ENCODE assay signal across 19 cellular contexts in genomic region chr11:61715877-61716276, GRCh38. TPM values are rescaled to one million over a fixed set of nuclear protein-coding genes. Genes with fewer than 3 reads are reported as not detected.
DNase-seq lines count a peak whose midpoint lies in the region; ATAC-seq, FAIRE-seq and TF ChIP-seq lines count a peak whose summit lies in the region.
"Had no signal": no experiment of that assay in that cellular context is flagged by ENCODE, and none has a peak within 500 bp of the region (broad histone marks: within the 10 kb centered on the region; RNA-seq: fewer than 3 reads in every experiment).

No MANE protein-coding gene starts in this region.

- peak overlapping the region in 6 of 11 experiments; percentile 9 to 67 (median 28); a peak in 5 of 22 replicates for H3K9ac ChIP-seq in BLaER1 treated with 17β-estradiol and CSF1 and Interleukin-3, amounts not matched to agents 10 nM and 100 nM
- no peak overlapping the region for H3K9ac ChIP-seq in H1 (replicated peaks in 1 of 4; ENCODE audit: extremely low read depth in 1 of 4, low read depth in 3 of 4, low read length in 3 of 4)
- H3K9ac ChIP-seq: KMS-11 had no signal

- H4K5ac ChIP-seq in H1 (ENCODE audit: insufficient read length, low read depth, low read length): no peak overlapping the region

- TF ChIP-seq CTCF in HEK293 (tag by site-specific recombination; IDR thresholded peaks at IDR 0.05) (no peak), H1 (IDR thresholded peaks at IDR 0.05; ENCODE audit: control extremely low read depth in 1 of 3, insufficient read depth in 1 of 3, low read depth in 1 of 3, low read length in 3 of 3) (no peak)

- no peaks in the 10 kb centered on the region for H3K9me3 Mint-ChIP-seq in naive thymus-derived CD4-positive, alpha-beta T cell
- H3K9me3 Mint-ChIP-seq: CD8-positive, alpha-beta memory T cell had no signal

- no peak overlapping the region for H3K23ac ChIP-seq in H1 (ENCODE audit: insufficient read length)

- H3K4me3 ChIP-seq in BLaER1 treated with 17β-estradiol and CSF1 and Interleukin-3, amounts not matched to agents 10 nM and 100 nM: peak overlapping the region in 1 of 10 experiments; percentile 47; a peak in 2 of 20 replicates
- no peak overlapping the region for H3K4me3 ChIP-seq in HEK293 (ENCODE audit: low read depth, low read length)
- no peak overlapping the region for H3K4me3 ChIP-seq in H1 (ENCODE audit: extremely low read depth in 1 of 4, insufficient read depth in 2 of 4, low read depth in 3 of 4, low read length in 4 of 4)
- H3K4me3 ChIP-seq in naive thymus-derived CD4-positive, alpha-beta T cell (ENCODE audit: low read length): no peak overlapping the region
- H3K4me3 ChIP-seq: SJSA1 had no signal

- H3K79me2 ChIP-seq in H1 (ENCODE audit: control insufficient read depth in 1 of 2, insufficient read depth in 2 of 2, low read length in 2 of 2): no peaks in the 10 kb centered on the region; a peak in 1 of 4 replicates

- H3K36me3 ChIP-seq in BLaER1 treated with 17β-estradiol and CSF1 and Interleukin-3, amounts not matched to agents 10 nM and 100 nM: peaks cover 0 to 9% (median 0%) of the 10 kb centered on the region in 11 experiments; a peak in 2 of 22 replicates
- peaks cover 0 to 7% of the 10 kb centered on the region in 2 experiments; a peak in 1 of 3 replicates for H3K36me3 ChIP-seq in HEK293 (ENCODE audit: control insufficient read depth in 2 of 2, insufficient read depth in 1 of 2, low read length in 2 of 2)
- no peaks in the 10 kb centered on the region; a peak in 1 of 8 replicates for H3K36me3 ChIP-seq in H1 (ENCODE audit: control insufficient read depth in 2 of 4, insufficient read depth in 4 of 4, low read length in 3 of 4)
- H3K36me3 ChIP-seq in naive thymus-derived CD4-positive, alpha-beta T cell (ENCODE audit: control insufficient read depth in 2 of 3, insufficient read depth in 3 of 3, low read length in 3 of 3): no peaks in the 10 kb centered on the region

- H3K79me1 ChIP-seq in H1 (ENCODE audit: low read depth, low read length): no peaks in the 10 kb centered on the region; the same call in 1 of the 2 replicates

- peak overlapping the region; percentile 92 for H2BK15ac ChIP-seq in H1 (ENCODE audit: low read length)

- WGBS in H1 (ENCODE audit: extremely low coverage in 1 of 2, insufficient coverage in 1 of 2, insufficient read length in 1 of 2, insufficient replicate concordance in 2 of 2, low coverage in 1 of 2, low lambda C conversion rate in 2 of 2, missing lambda C conversion rate in 1 of 2), 2 experiments: 87% methylated on average over 4 of the region's 4 CpGs; no CpG with 5 or more reads in 1 of the 2 experiments

- ATAC-seq in naive thymus-derived CD4-positive, alpha-beta T cell: peak; percentile 47
- ATAC-seq in GM19023 (IDR thresholded peaks at IDR 0.05; ENCODE audit: unreplicated experiment): no peak

- peak overlapping the region; percentile 68 for H4K91ac ChIP-seq in H1 (replicated peaks; ENCODE audit: insufficient read length, low read length)

- peaks cover 0 to 72% (median 0%) of the 10 kb centered on the region in 11 experiments; a peak in 6 of 22 replicates for H4K20me1 ChIP-seq in BLaER1 treated with 17β-estradiol and CSF1 and Interleukin-3, amounts not matched to agents 10 nM and 100 nM
- peaks cover 0 to 3% of the 10 kb centered on the region in 2 experiments for H4K20me1 ChIP-seq in H1 (replicated peaks in 1 of 2; ENCODE audit: control insufficient read depth in 1 of 2, insufficient read depth in 2 of 2, low read length in 2 of 2)

- H3K27me3 ChIP-seq in BLaER1 treated with 17β-estradiol and CSF1 and Interleukin-3, amounts not matched to agents 10 nM and 100 nM: no peaks in the 10 kb centered on the region
- no peaks in the 10 kb centered on the region for H3K27me3 ChIP-seq in H1 (replicated peaks in 1 of 4; ENCODE audit: control insufficient read depth in 3 of 4, extremely low read depth in 1 of 4, insufficient read depth in 3 of 4, low read length in 3 of 4)
- no peaks in the 10 kb centered on the region for H3K27me3 ChIP-seq in naive thymus-derived CD4-positive, alpha-beta T cell (ENCODE audit: control insufficient read depth in 2 of 2, insufficient read depth in 2 of 2, low read length in 2 of 2)
- H3K27me3 ChIP-seq: SJSA1 had no signal

- peak overlapping the region in 2 of 11 experiments; percentile 77; a peak in 1 of 22 replicates for H3K27ac ChIP-seq in BLaER1 treated with 17β-estradiol and CSF1 and Interleukin-3, amounts not matched to agents 10 nM and 100 nM
- H3K27ac ChIP-seq in HEK293 (ENCODE audit: extremely low read depth, low read depth, low read length) (no peak overlapping the region), H1 (ENCODE audit: low read depth, low read length) (no peak overlapping the region)
- H3K27ac ChIP-seq in naive thymus-derived CD4-positive, alpha-beta T cell (ENCODE audit: low read depth, low read length): no peak overlapping the region
- H3K27ac ChIP-seq: KMS-11, SJSA1 had no signal

- no peak overlapping the region for H3K4ac ChIP-seq in H1 (replicated peaks; ENCODE audit: insufficient read length, low read depth, low read length)

- no peak overlapping the region for H3K18ac ChIP-seq in H1 (ENCODE audit: extremely low read depth, low read length)

- H4K8ac ChIP-seq in H1 (ENCODE audit: extremely low read depth, insufficient read depth, low read length): no peak overlapping the region

- no peaks in the 10 kb centered on the region for H3K36me3 Mint-ChIP-seq in naive thymus-derived CD4-positive, alpha-beta T cell
- H3K36me3 Mint-ChIP-seq: CD8-positive, alpha-beta memory T cell had no signal

- H2AK5ac ChIP-seq in H1 (ENCODE audit: low read depth, low read length): peak overlapping the region; percentile 92; the same call in 1 of the 2 replicates

- no peak for FAIRE-seq in H1 (lab: Jason Lieb, UNC)

- no peak for DNase-seq in H1 (ENCODE audit: low read depth in 1 of 2, low spot score in 2 of 2)
- DNase-seq in naive thymus-derived CD4-positive, alpha-beta T cell: no peak
- no peak for DNase-seq in NCI-H345 (lab: John Stamatoyannopoulos, UW)
- no peak for DNase-seq in OCI-M1 (lab: John Stamatoyannopoulos, UW)
- no peak for DNase-seq in activated CD8-positive, alpha-beta memory T cell treated with anti-CD3 and anti-CD28 coated beads for 24 hours
- DNase-seq: CD8-positive, alpha-beta memory T cell; EL; MM.1S; NCI-H1417 treated with DMSO at 0.1 percent for 48 hours; NCI-H2029; NCI-H2171 treated with DMSO at 0.1 percent for 48 hours; NCI-H524; RPMI8226 had no signal

- TF ChIP-seq RAD21 in H1 (IDR thresholded peaks at IDR 0.05 in 1 of 2, conservative IDR thresholded peaks at IDR 0.05 in 1 of 2; ENCODE audit: low read depth in 2 of 2, low read length in 2 of 2): no peak

- intact Hi-C loops in naive thymus-derived CD4-positive, alpha-beta T cell (cut with micrococcal nuclease): no loop called here

- H2BK12ac ChIP-seq in H1 (ENCODE audit: low read depth, low read length): peak overlapping the region; percentile 71; the same call in 1 of the 2 replicates

- H3K4me2 ChIP-seq in BLaER1 treated with 17β-estradiol and CSF1 and Interleukin-3, amounts not matched to agents 10 nM and 100 nM: peak overlapping the region; percentile 91 to 100 (median 96)
- H3K4me2 ChIP-seq in H1 (ENCODE audit: insufficient read depth in 1 of 2, low read depth in 2 of 2, low read length in 2 of 2): no peak overlapping the region
- H3K4me2 ChIP-seq: KMS-11 had no signal

- CTCF ChIA-PET in HEK293 (lab: Yijun Ruan, JAX): interaction anchor here (1.0 to 1.5 kb wide), 3 partner anchors 14 to 199 kb away, joined by 3 to 8 read pairs (median 4); no protein-coding TSS in a partner anchor
- CTCF ChIA-PET in H1 (lab: Charles Lee; ENCODE audit: partially characterized antibody): interaction anchor here (0.9 to 1.5 kb wide), 11 partner anchors 11 to 134 kb away, joined by 3 to 7 read pairs (median 3); no protein-coding TSS in a partner anchor
- CTCF ChIA-PET in naive thymus-derived CD4-positive, alpha-beta T cell (lab: Charles Lee): interaction anchor here (1.1 to 1.2 kb wide), 2 partner anchors 17 to 32 kb away, joined by 3 read pairs; no protein-coding TSS in a partner anchor

- H3K27me3 Mint-ChIP-seq in naive thymus-derived CD4-positive, alpha-beta T cell: peaks cover 0 to 6% (median 0%) of the 10 kb centered on the region in 5 donors

- no peak overlapping the region for H3K56ac ChIP-seq in H1 (replicated peaks; ENCODE audit: insufficient read length, low read depth, low read length)

- H3K9me3 ChIP-seq in BLaER1 treated with 17β-estradiol and CSF1 and Interleukin-3, amounts not matched to agents 10 nM and 100 nM (replicated peaks in 1 of 11): no peaks in the 10 kb centered on the region
- H3K9me3 ChIP-seq in HEK293 (ENCODE audit: control insufficient read depth, insufficient read depth, low read depth, low read length): no peaks in the 10 kb centered on the region
- H3K9me3 ChIP-seq in H1 (ENCODE audit: insufficient read depth in 2 of 2, low read depth in 1 of 2, low read length in 1 of 2): no peaks in the 10 kb centered on the region
- H3K9me3 ChIP-seq in naive thymus-derived CD4-positive, alpha-beta T cell (ENCODE audit: control insufficient read depth in 2 of 3, low read length in 3 of 3): no peaks in the 10 kb centered on the region
- H3K9me3 ChIP-seq: SJSA1 had no signal

- no peak overlapping the region for H2BK120ac ChIP-seq in H1 (replicated peaks; ENCODE audit: low read depth, low read length)

- peaks cover 0 to 8% (median 0%) of the 10 kb centered on the region in 7 donors for H3K4me1 Mint-ChIP-seq in naive thymus-derived CD4-positive, alpha-beta T cell
- H3K4me1 Mint-ChIP-seq: CD8-positive, alpha-beta memory T cell had no signal

- no peak overlapping the region for H3K4me3 Mint-ChIP-seq in naive thymus-derived CD4-positive, alpha-beta T cell
- H3K4me3 Mint-ChIP-seq: CD8-positive, alpha-beta memory T cell had no signal

- peak overlapping the region; percentile 85; the same call in 1 of the 2 replicates for H2BK5ac ChIP-seq in H1 (ENCODE audit: low read depth, low read length)

- no peak overlapping the region for H3K27ac Mint-ChIP-seq in naive thymus-derived CD4-positive, alpha-beta T cell

- H3K4me1 ChIP-seq in BLaER1 treated with 17β-estradiol and CSF1 and Interleukin-3, amounts not matched to agents 10 nM and 100 nM: peaks cover 75 to 94% (median 79%) of the 10 kb centered on the region in 10 experiments
- H3K4me1 ChIP-seq in HEK293 (ENCODE audit: control insufficient read depth, insufficient read depth, low read length) (no peaks in the 10 kb centered on the region; the same call in 1 of the 2 replicates), H1 (replicated peaks in 1 of 4; ENCODE audit: control insufficient read depth in 3 of 4, insufficient read depth in 4 of 4, low read length in 3 of 4) (peaks cover 0 to 34% (median 25%) of the 10 kb centered on the region in 4 experiments; a peak in 6 of 7 replicates)
- no peaks in the 10 kb centered on the region for H3K4me1 ChIP-seq in naive thymus-derived CD4-positive, alpha-beta T cell (ENCODE audit: control insufficient read depth in 2 of 2, insufficient read depth in 2 of 2, low read length in 2 of 2)

- peaks cover 2% of the 10 kb centered on the region for H3K23me2 ChIP-seq in H1 (ENCODE audit: low read depth, low read length)

- TF ChIP-seq POLR2A in H1 (IDR thresholded peaks at IDR 0.05; ENCODE audit: control extremely low read depth in 1 of 2, low read depth in 2 of 2, low read length in 2 of 2): no peak

- no peak for TF ChIP-seq EP300 in H1 (IDR thresholded peaks at IDR 0.05; ENCODE audit: borderline replicate concordance in 1 of 2, low read depth in 2 of 2, low read length in 2 of 2)

- peak overlapping the region; percentile 95; the same call in 1 of the 2 replicates for H2BK20ac ChIP-seq in H1 (ENCODE audit: low read length)

- no peak overlapping the region for H3K14ac ChIP-seq in H1 (ENCODE audit: insufficient read length)

- POLR2A ChIA-PET in HEK293 (lab: Yijun Ruan, JAX): no interaction called here
- POLR2A ChIA-PET in H1 (lab: Charles Lee; ENCODE audit: partially characterized antibody): interaction anchor here (0.6 to 1.2 kb wide), 2 partner anchors 21 to 92 kb away, joined by 3 read pairs; no protein-coding TSS in a partner anchor
- POLR2A ChIA-PET in naive thymus-derived CD4-positive, alpha-beta T cell (lab: Charles Lee): no interaction called here

- H2AFZ ChIP-seq in H1 (ENCODE audit: low read length): no peak overlapping the region

RNA-seq across cellular contexts. Expression of gene DAGLA, which starts 35.7 kb away (rescaled TPM):
- 6.4 and 6.6 TPM in 2 replicates for total RNA-seq in H1 (2021; fragmentation: NEBNext Ultra II Directional; extraction: Animal tissue kit (Norgen Biotek cat#: 25700))
- polyA plus RNA-seq in H1 (2011; rRNA removed): 3.6 and 5.3 TPM in 2 replicates
- 2.8 TPM for polyA plus RNA-seq in H1 (2011; cell fraction: cytosol; rRNA removed)
- polyA plus RNA-seq in H1 (2011; cell fraction: nucleus; rRNA removed): 10.3 TPM
- polyA plus RNA-seq in H1 (2012, experiment 1 of 2): 3.3 to 5.4 TPM (median 4.5 TPM) in 4 replicates
- 3.2 TPM for polyA plus RNA-seq in H1 (2012, experiment 2 of 2)
- 4.8 TPM for polyA plus RNA-seq in H1 (2013, experiment 1 of 2)
- 5.2 TPM for polyA plus RNA-seq in H1 (2013, experiment 2 of 2)
- polyA minus RNA-seq in H1 (2011; rRNA and poly(A)+ RNA removed): 4.6 and 5.2 TPM in 2 replicates
- 3.5 TPM for polyA minus RNA-seq in H1 (2011; cell fraction: cytosol; rRNA and poly(A)+ RNA removed)
- polyA minus RNA-seq in H1 (2011; cell fraction: nucleus; rRNA and poly(A)+ RNA removed): 8.3 TPM
- 1 to 10 TPM in 1 of 5 experiments, under 1 TPM in 4; 0.15 to 2.1 (median 0.35) TPM for total RNA-seq in naive thymus-derived CD4-positive, alpha-beta T cell
- under 1 TPM; 0.24 to 0.26 TPM for polyA plus RNA-seq in naive thymus-derived CD4-positive, alpha-beta T cell
- total RNA-seq: OCI-LY7 had no signal
- polyA plus RNA-seq: CD8-positive, alpha-beta memory T cell had no signal

RNA-seq across cellular contexts. Expression of gene MYRF, which starts 36.6 kb away (rescaled TPM):
- total RNA-seq in H1 (2021; fragmentation: NEBNext Ultra II Directional; extraction: Animal tissue kit (Norgen Biotek cat#: 25700)): 6.0 TPM in 2 replicates
- 6.1 and 7.6 TPM in 2 replicates for polyA plus RNA-seq in H1 (2011; rRNA removed)
- 4.4 TPM for polyA plus RNA-seq in H1 (2011; cell fraction: cytosol; rRNA removed)
- 37.7 TPM for polyA plus RNA-seq in H1 (2011; cell fraction: nucleus; rRNA removed)
- 3.9 to 7.2 TPM (median 6.2 TPM) in 4 replicates for polyA plus RNA-seq in H1 (2012, experiment 1 of 2)
- polyA plus RNA-seq in H1 (2012, experiment 2 of 2): 3.1 TPM
- polyA plus RNA-seq in H1 (2013, experiment 1 of 2): 5.1 TPM
- polyA plus RNA-seq in H1 (2013, experiment 2 of 2): 4.7 TPM
- polyA minus RNA-seq in H1 (2011; rRNA and poly(A)+ RNA removed): 3.0 and 4.7 TPM in 2 replicates
- polyA minus RNA-seq in H1 (2011; cell fraction: cytosol; rRNA and poly(A)+ RNA removed): 3.7 TPM
- 9.6 TPM for polyA minus RNA-seq in H1 (2011; cell fraction: nucleus; rRNA and poly(A)+ RNA removed)
- total RNA-seq in naive thymus-derived CD4-positive, alpha-beta T cell: 1 to 10 TPM in 1 of 5 experiments, under 1 TPM in 4; 0.19 to 1.5 (median 0.29) TPM
- under 1 TPM in 1 of 2 donors, not detected in 1; 0.44 TPM for polyA plus RNA-seq in naive thymus-derived CD4-positive, alpha-beta T cell

Comparison
In these comparisons a context has a peak if more than half of its experiments do, and no peak if none do; other contexts are left out.
1. H3K4me2 ChIP-seq: peak in BLaER1 treated with 17β-estradiol and CSF1 and Interleukin-3, amounts not matched to agents 10 nM and 100 nM (11 of 11); none in H1 (0 of 2).
2. H3K9ac ChIP-seq: peak in BLaER1 treated with 17β-estradiol and CSF1 and Interleukin-3, amounts not matched to agents 10 nM and 100 nM (6 of 11); none in H1 (0 of 4).